Comparison of ENCODE assay signal across 26 cellular contexts in the genomic region with DNA sequence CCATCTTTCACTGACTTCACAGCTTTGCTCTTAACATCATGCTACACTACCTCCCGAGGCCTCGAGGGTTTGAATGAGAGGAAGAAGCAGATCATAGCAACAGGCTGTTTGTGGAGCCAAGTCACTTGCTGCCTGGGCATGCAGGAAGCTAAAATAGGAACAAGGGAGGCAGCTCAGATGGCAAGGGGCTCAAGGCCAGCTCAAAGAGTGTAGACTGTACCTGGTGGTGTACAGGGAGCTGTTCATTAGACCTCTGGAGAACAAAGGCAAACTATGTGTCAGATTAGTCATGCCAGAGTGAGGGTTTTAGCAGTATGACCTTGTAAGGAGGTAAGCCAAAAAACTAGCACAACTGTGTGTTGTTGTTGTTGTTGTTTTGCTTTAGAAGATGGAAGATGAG. TPM values are rescaled to one million over a fixed set of nuclear protein-coding genes. Genes with fewer than 3 reads are reported as not detected.
A peak's percentile ranks its signal among the peaks of the same experiment; 100 is the strongest.
DNase-seq lines count a peak whose midpoint lies in the region; ATAC-seq, FAIRE-seq and TF ChIP-seq lines count a peak whose summit lies in the region.
"Had no signal": no experiment of that assay in that cellular context is flagged by ENCODE, and none has a peak within 500 bp of the region (broad histone marks: within the 10 kb centered on the region; RNA-seq: fewer than 3 reads in every experiment).

No MANE protein-coding gene starts in this region.

- BruUV-seq in mammary epithelial cell (replicated peaks; lab: Mats Ljungman, UMichigan) (no TSS peak), MCF 10A (replicated peaks; lab: Mats Ljungman, UMichigan) (no TSS peak), Caco-2 (replicated peaks; lab: Mats Ljungman, UMichigan) (no TSS peak)

- no peaks in the 10 kb centered on the region for H3K27me3 ChIP-seq in mammary epithelial cell (ENCODE audit: insufficient read depth, low read length)
- no peaks in the 10 kb centered on the region for H3K27me3 ChIP-seq in foreskin keratinocyte
- H3K27me3 ChIP-seq in skeletal muscle tissue (ENCODE audit: control insufficient read depth in 3 of 3, insufficient read depth in 3 of 3, low read length in 3 of 3), result no peaks in the 10 kb centered on the region
- H3K27me3 ChIP-seq in Caco-2 (replicated peaks; ENCODE audit: control insufficient read depth, insufficient read depth, low read length), result no peaks in the 10 kb centered on the region
- H3K27me3 ChIP-seq: SJSA1 had no signal

- no peaks in the 10 kb centered on the region for H3K4me1 Mint-ChIP-seq in MCF 10A (ENCODE audit: insufficient read depth, unreplicated experiment)
- H3K4me1 Mint-ChIP-seq in Caco-2 (ENCODE audit: low read depth, unreplicated experiment), result no peaks in the 10 kb centered on the region
- H3K4me1 Mint-ChIP-seq: B cell had no signal

- H3K4me1 ChIP-seq in mammary epithelial cell (ENCODE audit: insufficient read depth, low read length), result no peaks in the 10 kb centered on the region
- H3K4me1 ChIP-seq in foreskin keratinocyte, result peaks cover 20% of the 10 kb centered on the region
- H3K4me1 ChIP-seq in skeletal muscle tissue (ENCODE audit: control insufficient read depth in 3 of 3, insufficient read depth in 3 of 3, low read length in 3 of 3), result peaks cover 11 to 16% (median 15%) of the 10 kb centered on the region in 3 donors
- 0 out of 2 replicates have a peak, but pooled peaks cover 7% of the 10 kb centered on the region for H3K4me1 ChIP-seq in Caco-2
- H3K4me1 ChIP-seq: SJSA1 had no signal

- no peaks in the 10 kb centered on the region for H3K79me2 ChIP-seq in mammary epithelial cell (ENCODE audit: insufficient read depth, low read length)

- POLR2A ChIA-PET in MCF 10A (lab: Yijun Ruan, JAX), result no interaction called here
- POLR2A ChIA-PET in Caco-2 (lab: Charles Lee), result no interaction called here

- intact Hi-C loops in mammary epithelial cell (cut with micrococcal nuclease) (no loop called here), MCF 10A (cut with micrococcal nuclease) (no loop called here), Caco-2 (cut with micrococcal nuclease; ENCODE audit: unreplicated experiment) (no loop called here)

- 6% methylated on average over 2 of the region's 2 CpGs for WGBS in mammary epithelial cell (ENCODE audit: low coverage, missing lambda C conversion rate)

- DNase-seq in mammary epithelial cell (peak; percentile 41), MCF 10A (ENCODE audit: unreplicated experiment) (no peak), HTR-8/SVneo (ENCODE audit: insufficient read length, low spot score) (no peak), foreskin keratinocyte (peak in 1 of 2 donors; percentile 49), Caco-2 (no peak)
- DNase-seq in activated CD8-positive, alpha-beta memory T cell treated with anti-CD3 and anti-CD28 coated beads, Interleukin-2, amount 50 U/mL, for 4 hours, result no peak
- DNase-seq: CD8-positive, alpha-beta T cell; DMS79 treated with DMSO at 0.1 percent for 48 hours; GM23248; H7; Kasumi-1; MV-4-11; NCI-H1105; NCI-H1436 treated with DMSO at 0.1 percent for 48 hours; NCI-H1930; NCI-H446; NCI-H524 treated with DMSO at 0.1 percent for 48 hours; NCI-H774 had no signal

- H3K9me3 ChIP-seq in mammary epithelial cell (replicated peaks; ENCODE audit: insufficient read depth, low read length) (peaks cover 11% of the 10 kb centered on the region), skeletal muscle tissue (ENCODE audit: control insufficient read depth in 3 of 3, low read length in 3 of 3) (no peaks in the 10 kb centered on the region), Caco-2 (peaks cover 4% of the 10 kb centered on the region; the same call in 1 of the 2 replicates)
- H3K9me3 ChIP-seq: SJSA1 had no signal

- CTCF ChIA-PET in mammary epithelial cell (lab: Charles Lee; ENCODE audit: low non-redundant PET) (interaction anchor here (0.8 kb wide), 1 partner anchor 21 kb away, joined by 8 read pairs; no protein-coding TSS in a partner anchor), MCF 10A (lab: Yijun Ruan, JAX) (interaction anchor here (0.5 to 1.1 kb wide), 3 partner anchors 9 to 96 kb away, joined by 3 to 4 read pairs (median 3); no protein-coding TSS in a partner anchor), Caco-2 (lab: Charles Lee) (no interaction called here)

- H3K27ac ChIP-seq in mammary epithelial cell (ENCODE audit: insufficient read depth, low read depth, low read length) (no peak overlapping the region), foreskin keratinocyte (no peak overlapping the region), skeletal muscle tissue (ENCODE audit: low read depth, low read length) (peak overlapping the region; percentile 11)
- H3K27ac ChIP-seq: 22Rv1, C4-2B, GM23248, SJSA1 had no signal

- H2AFZ ChIP-seq in mammary epithelial cell (ENCODE audit: low read depth, low read length), result peak overlapping the region; percentile 57
- H2AFZ ChIP-seq: GM23248 had no signal

- H3K9ac ChIP-seq in mammary epithelial cell (ENCODE audit: insufficient read depth, low read length) (no peak overlapping the region), skeletal muscle tissue (ENCODE audit: low read depth in 1 of 3, low read length in 3 of 3) (no peak overlapping the region)
- H3K9ac ChIP-seq: GM23248 had no signal

- dilution Hi-C loops in mammary epithelial cell (cut with HindIII; ENCODE audit: low sequenced_read_pairs), result no loop called here

- H3K9me3 Mint-ChIP-seq in MCF 10A (ENCODE audit: unreplicated experiment), result peaks cover 17% of the 10 kb centered on the region
- peaks cover 30% of the 10 kb centered on the region for H3K9me3 Mint-ChIP-seq in Caco-2 (ENCODE audit: unreplicated experiment)

- no peak overlapping the region for H3K27ac Mint-ChIP-seq in MCF 10A (ENCODE audit: low read depth, unreplicated experiment)
- no peak overlapping the region for H3K27ac Mint-ChIP-seq in Caco-2 (ENCODE audit: unreplicated experiment)
- H3K27ac Mint-ChIP-seq: B cell; CD8-positive, alpha-beta T cell had no signal

- in situ Hi-C loops in mammary epithelial cell (cut with MboI; ENCODE audit: low sequenced_read_pairs in 2 of 2), result no loop called here

- H3K4me3 Mint-ChIP-seq in MCF 10A (ENCODE audit: unreplicated experiment) (no peak overlapping the region), Caco-2 (ENCODE audit: unreplicated experiment) (no peak overlapping the region)
- H3K4me3 Mint-ChIP-seq: B cell; CD8-positive, alpha-beta T cell had no signal

- H3K4me3 ChIP-seq in mammary epithelial cell (replicated peaks in 1 of 3; ENCODE audit: insufficient read depth in 1 of 3, low read depth in 2 of 3, low read length in 3 of 3), result no peak overlapping the region
- H3K4me3 ChIP-seq in skeletal muscle tissue (ENCODE audit: low read length in 3 of 3), result no peak overlapping the region
- H3K4me3 ChIP-seq in Caco-2 (ENCODE audit: low read depth, low read length), result no peak overlapping the region
- H3K4me3 ChIP-seq: GM23248, K562, SJSA1 had no signal

- no peaks in the 10 kb centered on the region for H3K27me3 Mint-ChIP-seq in MCF 10A (ENCODE audit: insufficient read depth, unreplicated experiment)
- no peaks in the 10 kb centered on the region for H3K27me3 Mint-ChIP-seq in Caco-2 (ENCODE audit: insufficient read depth, unreplicated experiment)

- no peak overlapping the region for H3K4me2 ChIP-seq in mammary epithelial cell (ENCODE audit: insufficient read depth, low read depth, low read length)

- H4K20me1 ChIP-seq in mammary epithelial cell (ENCODE audit: insufficient read depth, low read length), result no peaks in the 10 kb centered on the region

- H3K36me3 ChIP-seq in mammary epithelial cell (ENCODE audit: insufficient read depth, low read length), result no peaks in the 10 kb centered on the region
- no peaks in the 10 kb centered on the region for H3K36me3 ChIP-seq in skeletal muscle tissue (ENCODE audit: control insufficient read depth in 3 of 3, insufficient read depth in 3 of 3, low read length in 3 of 3)
- no peaks in the 10 kb centered on the region for H3K36me3 ChIP-seq in Caco-2 (ENCODE audit: control insufficient read depth, insufficient read depth, low read length)
- H3K36me3 ChIP-seq: SJSA1 had no signal

- FAIRE-seq in HTR-8/SVneo (lab: Jason Lieb, UNC), result peak; percentile 28
- FAIRE-seq: GM12892, RCC 7860 had no signal

- ATAC-seq in foreskin keratinocyte, result peak; percentile 82
- ATAC-seq: CD8-positive, alpha-beta T cell; K562 had no signal

- TF ChIP-seq CTCF in mammary epithelial cell (conservative IDR thresholded peaks at IDR 0.05 in 1 of 2, IDR thresholded peaks at IDR 0.05 in 1 of 2; ENCODE audit: extremely low read depth in 1 of 2, insufficient read depth in 1 of 2, low read depth in 1 of 2, low read length in 2 of 2) (no peak), MCF 10A (IDR thresholded peaks at IDR 0.05; ENCODE audit: unreplicated experiment) (no peak), foreskin keratinocyte (conservative IDR thresholded peaks at IDR 0.05) (no peak), Caco-2 (IDR thresholded peaks at IDR 0.05; ENCODE audit: insufficient read depth in 1 of 2, low read depth in 1 of 2, low read length in 1 of 2, severe bottlenecking in 1 of 2, unreplicated experiment in 1 of 2) (no peak)

- H3K36me3 Mint-ChIP-seq in MCF 10A (ENCODE audit: insufficient read depth, unreplicated experiment) (no peaks in the 10 kb centered on the region), Caco-2 (ENCODE audit: insufficient read depth, unreplicated experiment) (no peaks in the 10 kb centered on the region)
- H3K36me3 Mint-ChIP-seq: CD8-positive, alpha-beta T cell had no signal

RNA-seq across cellular contexts. Expression of a gene that starts 28.8 kb away (rescaled TPM):
- total RNA-seq in mammary epithelial cell (10 to 100 TPM; 18.3 to 61.5 TPM), MCF 10A (2022) (36.0 and 39.8 TPM in 2 replicates), foreskin keratinocyte (9.0 and 14.0 TPM in 2 replicates), skeletal muscle tissue (10.4 TPM), Caco-2 (2022) (3.2 and 4.1 TPM in 2 replicates)
- polyA plus RNA-seq in mammary epithelial cell (8.9 TPM), foreskin keratinocyte (3.8 and 4.9 TPM in 2 replicates)
- polyA minus RNA-seq in mammary epithelial cell, result 8.0 TPM
